1 cellular context compared by ENCODE assay signal in the genomic region with DNA sequence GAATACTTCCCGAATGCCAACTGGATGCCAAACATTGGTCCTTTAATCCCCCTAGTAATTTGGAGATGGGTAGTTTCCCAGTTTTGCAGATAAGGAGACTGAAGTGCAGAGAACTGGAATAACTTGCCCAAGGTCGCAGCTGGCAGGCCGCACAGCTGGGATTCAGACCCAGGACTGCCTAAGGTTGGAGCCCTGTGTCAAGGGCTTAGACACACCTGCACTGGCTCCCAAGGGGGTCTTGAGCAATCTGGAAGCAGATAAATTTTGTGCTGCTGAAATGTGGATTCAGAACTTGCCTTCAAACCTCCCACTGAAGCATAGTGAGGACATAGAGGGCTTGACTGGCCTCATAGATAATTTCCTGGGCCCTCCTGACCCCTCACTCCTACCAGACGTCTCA.
TF ChIP-seq lines count a peak whose summit lies in the region.

No MANE protein-coding gene starts in this region.

TF ChIP-seq in IMR-90, 13 proteins besides CTCF, POLR2A, EP300 and RAD21 (continued from another document):
- TF ChIP-seq, protein P1, sequence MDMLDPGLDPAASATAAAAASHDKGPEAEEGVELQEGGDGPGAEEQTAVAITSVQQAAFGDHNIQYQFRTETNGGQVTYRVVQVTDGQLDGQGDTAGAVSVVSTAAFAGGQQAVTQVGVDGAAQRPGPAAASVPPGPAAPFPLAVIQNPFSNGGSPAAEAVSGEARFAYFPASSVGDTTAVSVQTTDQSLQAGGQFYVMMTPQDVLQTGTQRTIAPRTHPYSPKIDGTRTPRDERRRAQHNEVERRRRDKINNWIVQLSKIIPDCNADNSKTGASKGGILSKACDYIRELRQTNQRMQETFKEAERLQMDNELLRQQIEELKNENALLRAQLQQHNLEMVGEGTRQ (IDR thresholded peaks at IDR 0.05; ENCODE audit: low read depth, low read length), result no peak
- TF ChIP-seq MAFK (IDR thresholded peaks at IDR 0.05; ENCODE audit: low read depth, low read length) (no peak), MXI1 (IDR thresholded peaks at IDR 0.05; ENCODE audit: borderline replicate concordance, low read depth, low read length) (no peak), RCOR1 (IDR thresholded peaks at IDR 0.05; ENCODE audit: insufficient replicate concordance, low read length) (no peak), CEBPB (IDR thresholded peaks at IDR 0.05; ENCODE audit: low read depth, low read length) (no peak), BHLHE40 (IDR thresholded peaks at IDR 0.05; ENCODE audit: low read depth, low read length) (no peak), MAZ (IDR thresholded peaks at IDR 0.05; ENCODE audit: borderline replicate concordance, low read depth, low read length) (no peak), RFX5 (IDR thresholded peaks at IDR 0.05; ENCODE audit: low read depth, low read length) (no peak), SMC3 (IDR thresholded peaks at IDR 0.05; ENCODE audit: low read depth, low read length) (no peak), NFE2L2 (IDR thresholded peaks at IDR 0.05; ENCODE audit: low read depth, low read length) (no peak)
